16 cellular contexts compared by ENCODE assay signal in the genomic region with DNA sequence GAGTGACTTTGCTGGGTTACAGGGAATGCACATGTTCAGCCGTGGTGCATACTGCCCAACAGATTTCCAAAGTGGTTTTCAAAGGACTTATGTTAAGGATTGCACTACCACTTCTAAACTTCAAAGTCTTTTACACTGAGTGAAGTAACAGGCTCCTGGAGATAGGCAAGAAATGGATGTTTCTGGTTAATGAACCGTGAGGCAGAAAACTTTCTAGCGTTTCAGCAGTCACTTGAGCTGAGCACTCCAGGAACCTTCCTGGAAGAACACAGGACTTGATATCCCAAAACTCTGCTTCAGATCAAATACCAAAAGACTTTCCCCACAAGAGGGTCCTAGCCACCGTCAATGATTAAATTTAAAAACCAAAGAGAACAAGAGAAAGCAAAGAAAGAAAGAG.
DNase-seq lines count a peak whose midpoint lies in the region; ATAC-seq and TF ChIP-seq lines count a peak whose summit lies in the region.
"Had no signal": no experiment of that assay in that cellular context is flagged by ENCODE, and none has a peak within 500 bp of the region (broad histone marks: within the 10 kb centered on the region; RNA-seq: fewer than 3 reads in every experiment).

No MANE protein-coding gene starts in this region.

- ATAC-seq in left lung, result peak; percentile 10
- ATAC-seq in GM21737 (IDR thresholded peaks at IDR 0.05; ENCODE audit: unreplicated experiment), result no peak
- ATAC-seq: CD8-positive, alpha-beta T cell; GM12878; GM23338 had no signal

- H3K27me3 ChIP-seq in kidney epithelial cell (ENCODE audit: control insufficient read depth, insufficient read depth, low read length) (no peaks in the 10 kb centered on the region), left lung (no peaks in the 10 kb centered on the region), uterus (no peaks in the 10 kb centered on the region)
- H3K27me3 ChIP-seq: BLaER1 treated with 17β-estradiol and CSF1 and Interleukin-3, amounts not matched to agents 10 nM and 100 nM had no signal

- H3K4me1 ChIP-seq in left lung (no peaks in the 10 kb centered on the region), uterus (no peaks in the 10 kb centered on the region)

- DNase-seq in kidney epithelial cell (ENCODE audit: low read depth) (peak; percentile 12), left lung (no peak), renal cortical epithelial cell (ENCODE audit: low read depth) (peak; percentile 66), NCI-H510A (lab: John Stamatoyannopoulos, UW) (no peak), uterus (no peak)
- DNase-seq: CD8-positive, alpha-beta T cell; DMS 273 treated with DMSO at 0.1 percent for 48 hours; DMS53; DND-41; EL; HCEC 1CT; IMR-90 had no signal

- TF ChIP-seq POLR2A in uterus (IDR thresholded peaks at IDR 0.05), result no peak

- no peak for TF ChIP-seq CTCF in kidney epithelial cell (IDR thresholded peaks at IDR 0.05; ENCODE audit: insufficient read depth, low read length, poor library complexity, severe bottlenecking)
- TF ChIP-seq CTCF in left lung (IDR thresholded peaks at IDR 0.05), result no peak
- no peak for TF ChIP-seq CTCF in uterus (IDR thresholded peaks at IDR 0.05)

- intact Hi-C loops in left lung (cut with DNase I), result no loop called here
- intact Hi-C loops in uterus (cut with DNase I; ENCODE audit: low total_unique reads), result no loop called here

- peaks cover 0 to 7% of the 10 kb centered on the region in 2 donors for H3K9me3 ChIP-seq in left lung
- no peaks in the 10 kb centered on the region for H3K9me3 ChIP-seq in uterus

- H3K36me3 ChIP-seq in kidney epithelial cell (ENCODE audit: control insufficient read depth, insufficient read depth, low read length), result no peaks in the 10 kb centered on the region
- H3K36me3 ChIP-seq in left lung, result no peaks in the 10 kb centered on the region
- H3K36me3 ChIP-seq in uterus, result no peaks in the 10 kb centered on the region
- H3K36me3 ChIP-seq: BLaER1 treated with 17β-estradiol and CSF1 and Interleukin-3, amounts not matched to agents 10 nM and 100 nM had no signal

- H3K27ac ChIP-seq in left lung (no peak overlapping the region), uterus (no peak overlapping the region)
- H3K27ac ChIP-seq: BLaER1 treated with 17β-estradiol and CSF1 and Interleukin-3, amounts not matched to agents 10 nM and 100 nM had no signal

- H3K4me3 ChIP-seq in kidney epithelial cell (ENCODE audit: low read depth, low read length) (no peak overlapping the region), left lung (no peak overlapping the region), uterus (no peak overlapping the region)
- H3K4me3 ChIP-seq: BLaER1 treated with 17β-estradiol and CSF1 and Interleukin-3, amounts not matched to agents 10 nM and 100 nM; GM12878; GM23338 had no signal

Comparison
In these comparisons a context has a peak if more than half of its experiments do, and no peak if none do; other contexts are left out.
1. DNase-seq: peak in kidney epithelial cell (single experiment) and renal cortical epithelial cell (single experiment); none in left lung (0 of 2), NCI-H510A (single experiment) and uterus (0 of 2).